ENCODE assay signal across 17 cellular contexts in genomic region chr3:11624704-11625375, GRCh38. TPM values are rescaled to one million over a fixed set of nuclear protein-coding genes. Genes with fewer than 3 reads are reported as not detected.
DNase-seq lines count a peak whose midpoint lies in the region; ATAC-seq and TF ChIP-seq lines count a peak whose summit lies in the region.
"Had no signal": no experiment of that assay in that cellular context is flagged by ENCODE, and none has a peak within 500 bp of the region (broad histone marks: within the 10 kb centered on the region; RNA-seq: fewer than 3 reads in every experiment).

No MANE protein-coding gene starts in this region.

- peaks cover 100% of the 10 kb centered on the region for H4K20me1 ChIP-seq in smooth muscle cell (ENCODE audit: low read depth)

- peaks cover 1% of the 10 kb centered on the region for H3K4me1 ChIP-seq in smooth muscle cell (ENCODE audit: low read depth)

- 76% methylated on average over 7 of the region's 7 CpGs for WGBS in smooth muscle cell (ENCODE audit: low lambda C conversion rate)

- H3K4me3 Mint-ChIP-seq in activated CD4-positive, alpha-beta T cell treated with anti-CD3 and anti-CD28 coated beads, Interleukin-2, amount 10 ng/mL, durations not matched to agents 7 days and 5 days, result peak overlapping the region; percentile 70
- no peak overlapping the region for H3K4me3 Mint-ChIP-seq in chondrocyte (ENCODE audit: unreplicated experiment)

- POLR2A ChIA-PET in activated CD4-positive, alpha-beta T cell treated with anti-CD3 and anti-CD28 coated beads, Interleukin-2, amount 10 ng/mL, durations not matched to agents 7 days and 5 days (lab: Charles Lee), result interaction anchor here (1.0 kb wide), 1 partner anchor 18 kb away, joined by 3 read pairs; the partner anchor contains the start of gene VGLL4

- H3K27ac ChIP-seq in smooth muscle cell (ENCODE audit: low read depth), result peak overlapping the region; percentile 82
- H3K27ac ChIP-seq: A549, esophagus muscularis mucosa, left lung had no signal

- no peak overlapping the region for H3K4me3 ChIP-seq in smooth muscle cell
- H3K4me3 ChIP-seq: A549, esophagus muscularis mucosa, left lung, spleen, upper lobe of left lung had no signal

- H3K36me3 ChIP-seq in smooth muscle cell (ENCODE audit: low read depth), result no peaks in the 10 kb centered on the region
- H3K36me3 ChIP-seq: esophagus muscularis mucosa, left lung, spleen, upper lobe of left lung had no signal

- peaks cover 5% of the 10 kb centered on the region for H3K9me3 Mint-ChIP-seq in activated CD4-positive, alpha-beta T cell treated with anti-CD3 and anti-CD28 coated beads, Interleukin-2, amount 10 ng/mL, durations not matched to agents 7 days and 5 days
- H3K9me3 Mint-ChIP-seq in chondrocyte (ENCODE audit: low read depth), result no peaks in the 10 kb centered on the region

- no peaks in the 10 kb centered on the region for H3K27me3 ChIP-seq in smooth muscle cell (ENCODE audit: low read depth)
- H3K27me3 ChIP-seq: esophagus muscularis mucosa, left lung, spleen, upper lobe of left lung had no signal

- H3F3A ChIP-seq in smooth muscle cell (ENCODE audit: low read depth), result no peaks in the 10 kb centered on the region

- peak overlapping the region; percentile 13 for H3K4me2 ChIP-seq in smooth muscle cell
- H3K4me2 ChIP-seq: A549 had no signal

- no peaks in the 10 kb centered on the region for H3K27me3 Mint-ChIP-seq in activated CD4-positive, alpha-beta T cell treated with anti-CD3 and anti-CD28 coated beads, Interleukin-2, amount 10 ng/mL, durations not matched to agents 7 days and 5 days
- no peaks in the 10 kb centered on the region for H3K27me3 Mint-ChIP-seq in chondrocyte (ENCODE audit: low read depth)

- H2AFZ ChIP-seq in smooth muscle cell (ENCODE audit: low read depth), result no peak overlapping the region

- peak; percentile 58 for DNase-seq in activated CD4-positive, alpha-beta T cell treated with anti-CD3 and anti-CD28 coated beads, Interleukin-2, amount 10 ng/mL, durations not matched to agents 7 days and 5 days
- DNase-seq in activated CD4-positive, alpha-beta T cell treated with anti-CD3 and anti-CD28 coated beads for 1 hour, result no peak
- DNase-seq in SW480 (ENCODE audit: low spot score) (peak; percentile 27), chondrocyte (ENCODE audit: low spot score) (no peak), smooth muscle cell (lab: John Stamatoyannopoulos, UW; ENCODE audit: unreplicated experiment) (no peak), DMS153 (lab: John Stamatoyannopoulos, UW) (no peak), sciatic nerve (ENCODE audit: low spot score) (no peak), NCI-H446 treated with DMSO at 0.1 percent for 48 hours (lab: John Stamatoyannopoulos, UW) (no peak)
- DNase-seq: Calu3, hypothalamus, left lung, NCI-H69, Right ventricle myocardium superior, spleen, upper lobe of left lung had no signal

- intact Hi-C loops in sciatic nerve (cut with DNase I), result no loop called here

- CTCF ChIA-PET in activated CD4-positive, alpha-beta T cell treated with anti-CD3 and anti-CD28 coated beads, Interleukin-2, amount 10 ng/mL, durations not matched to agents 7 days and 5 days (lab: Charles Lee), result interaction anchor here (0.6 to 3.3 kb wide), 3 partner anchors 10 to 377 kb away, joined by 3 to 31 read pairs (median 7); no protein-coding TSS in a partner anchor

- H3K79me2 ChIP-seq in smooth muscle cell (ENCODE audit: low read depth), result peaks cover 100% of the 10 kb centered on the region

- ATAC-seq in sciatic nerve, result no peak
- ATAC-seq: A549, left lung had no signal

- TF ChIP-seq CTCF in chondrocyte (IDR thresholded peaks at IDR 0.05) (no peak), smooth muscle cell (IDR thresholded peaks at IDR 0.05; ENCODE audit: borderline replicate concordance, insufficient read depth, poor library complexity, severe bottlenecking) (no peak)

- H3K27ac Mint-ChIP-seq in activated CD4-positive, alpha-beta T cell treated with anti-CD3 and anti-CD28 coated beads, Interleukin-2, amount 10 ng/mL, durations not matched to agents 7 days and 5 days, result peak overlapping the region; percentile 95
- peak overlapping the region; percentile 75 for H3K27ac Mint-ChIP-seq in chondrocyte (ENCODE audit: unreplicated experiment)

- H3K36me3 Mint-ChIP-seq in activated CD4-positive, alpha-beta T cell treated with anti-CD3 and anti-CD28 coated beads, Interleukin-2, amount 10 ng/mL, durations not matched to agents 7 days and 5 days (ENCODE audit: low read depth), result peaks cover 29% of the 10 kb centered on the region
- peaks cover 4% of the 10 kb centered on the region for H3K36me3 Mint-ChIP-seq in chondrocyte (ENCODE audit: low read depth)

- H3K4me1 Mint-ChIP-seq in activated CD4-positive, alpha-beta T cell treated with anti-CD3 and anti-CD28 coated beads, Interleukin-2, amount 10 ng/mL, durations not matched to agents 7 days and 5 days, result peaks cover 69% of the 10 kb centered on the region
- peaks cover 93% of the 10 kb centered on the region for H3K4me1 Mint-ChIP-seq in chondrocyte (ENCODE audit: low read depth)

- H3K9me3 ChIP-seq in smooth muscle cell (replicated peaks; ENCODE audit: low read depth), result no peaks in the 10 kb centered on the region
- H3K9me3 ChIP-seq: A549, esophagus muscularis mucosa, left lung, spleen, upper lobe of left lung had no signal

- peak overlapping the region; percentile 39 for H3K9ac ChIP-seq in smooth muscle cell (ENCODE audit: low read depth)

RNA-seq across cellular contexts. Expression of gene VGLL4, which starts 18.9 kb away (rescaled TPM):
- 10 to 100 TPM; 34.2 to 35.5 TPM for total RNA-seq in activated CD4-positive, alpha-beta T cell treated with anti-CD3 and anti-CD28 coated beads, Interleukin-2, amount 10 ng/mL, durations not matched to agents 7 days and 5 days
- total RNA-seq in chondrocyte (102 to 141 TPM (median 141 TPM) in 3 replicates), smooth muscle cell (109 and 149 TPM in 2 replicates), sciatic nerve (96.5 TPM)
- 64.3 and 72.0 TPM in 2 replicates for polyA plus RNA-seq in smooth muscle cell

Comparison
In these comparisons a context has a peak if more than half of its experiments do, and no peak if none do; other contexts are left out.
1. DNase-seq: peak in activated CD4-positive, alpha-beta T cell treated with anti-CD3 and anti-CD28 coated beads, Interleukin-2, amount 10 ng/mL, durations not matched to agents 7 days and 5 days (single experiment) and SW480 (single experiment); none in activated CD4-positive, alpha-beta T cell treated with anti-CD3 and anti-CD28 coated beads for 1 hour (single experiment), chondrocyte (single experiment), smooth muscle cell (single experiment), DMS153 (single experiment), sciatic nerve (single experiment) and NCI-H446 treated with DMSO at 0.1 percent for 48 hours (single experiment).